18 cellular contexts compared by ENCODE assay signal in genomic region chr2:8462899-8463648, GRCh38.
"Had no signal": no experiment of that assay in that cellular context is flagged by ENCODE, and none has a peak within 500 bp of the region (broad histone marks: within the 10 kb centered on the region; RNA-seq: fewer than 3 reads in every experiment).

No MANE protein-coding gene starts in this region.

- H3K4me3 ChIP-seq: adrenal gland, dorsolateral prefrontal cortex, left lung, right lobe of liver had no signal

- DNase-seq: activated CD4-positive, alpha-beta T cell treated with anti-CD3 and anti-CD28 coated beads, Interleukin-2, amount 10 ng/mL, durations not matched to agents 24 days and 14 days; activated CD8-positive, alpha-beta T cell treated with anti-CD3 and anti-CD28 coated beads, Interleukin-2, amount 10 ng/mL, durations not matched to agents 7 days and 5 days; activated effector memory CD4-positive, alpha-beta T cell treated with anti-CD3 and anti-CD28 coated beads, Interleukin-2, amount 50 U/mL, for 16 hours; activated T-cell treated with anti-CD3 and anti-CD28 coated beads for 4 hours; dorsolateral prefrontal cortex; endodermal cell; left lung; SK-N-SH; stimulated activated CD4-positive, alpha-beta T cell treated with anti-CD3 and anti-CD28 coated beads, Interleukin-2, amount 100 ng/mL, for 24 hours; trophoblast cell had no signal

- H3K27ac ChIP-seq: adrenal gland, dorsolateral prefrontal cortex, left lung, right lobe of liver had no signal

- H3K4me2 ChIP-seq: SK-N-SH had no signal

- H3K9me3 Mint-ChIP-seq: activated naive CD4-positive, alpha-beta T cell treated with anti-CD3 and anti-CD28 coated beads, Interleukin-2, amount 50 U/mL, for 24 hours; endodermal cell; memory B cell had no signal

- H3K27ac Mint-ChIP-seq: activated CD4-positive, alpha-beta T cell treated with anti-CD3 and anti-CD28 coated beads, Interleukin-2, amount 10 ng/mL, durations not matched to agents 24 days and 14 days; activated naive CD4-positive, alpha-beta T cell treated with anti-CD3 and anti-CD28 coated beads, Interleukin-2, amount 50 U/mL, for 24 hours; endodermal cell; memory B cell; progenitor cell of endocrine pancreas; stimulated activated memory B cell treated with anti-CD40 and anti-IgM and Interleukin-4, amounts not matched to agents 10 μg/mL and 1 μg/mL and 100 μg/mL, for 72 hours; WTC11 had no signal

- H3K36me3 ChIP-seq: adrenal gland, left lung, right lobe of liver had no signal

- H3K4me3 Mint-ChIP-seq: activated CD4-positive, alpha-beta T cell treated with anti-CD3 and anti-CD28 coated beads, Interleukin-2, amount 10 ng/mL, durations not matched to agents 24 days and 14 days; activated CD8-positive, alpha-beta T cell treated with anti-CD3 and anti-CD28 coated beads, Interleukin-2, amount 10 ng/mL, durations not matched to agents 7 days and 5 days; activated naive CD4-positive, alpha-beta T cell treated with anti-CD3 and anti-CD28 coated beads, Interleukin-2, amount 50 U/mL, for 24 hours; endodermal cell; memory B cell; nephron; stimulated activated memory B cell treated with anti-CD40 and anti-IgM and Interleukin-4, amounts not matched to agents 10 μg/mL and 1 μg/mL and 100 μg/mL, for 72 hours; WTC11 had no signal

- ATAC-seq: activated CD8-positive, alpha-beta T cell treated with anti-CD3 and anti-CD28 coated beads, Interleukin-2, amount 10 ng/mL, durations not matched to agents 7 days and 5 days; left lung; stimulated activated memory B cell treated with anti-CD40 and anti-IgM and Interleukin-4, amounts not matched to agents 10 μg/mL and 1 μg/mL and 100 μg/mL, for 72 hours; WTC11 had no signal

- H3K9ac ChIP-seq: SK-N-SH had no signal

- H3K36me3 Mint-ChIP-seq: activated naive CD4-positive, alpha-beta T cell treated with anti-CD3 and anti-CD28 coated beads, Interleukin-2, amount 50 U/mL, for 24 hours; memory B cell; stimulated activated memory B cell treated with anti-CD40 and anti-IgM and Interleukin-4, amounts not matched to agents 10 μg/mL and 1 μg/mL and 100 μg/mL, for 72 hours; WTC11 had no signal

- H3K27me3 Mint-ChIP-seq: activated naive CD4-positive, alpha-beta T cell treated with anti-CD3 and anti-CD28 coated beads, Interleukin-2, amount 50 U/mL, for 24 hours had no signal

- H3K9me3 ChIP-seq: adrenal gland, left lung, right lobe of liver, SK-N-SH had no signal

- H3K4me1 Mint-ChIP-seq: stimulated activated memory B cell treated with anti-CD40 and anti-IgM and Interleukin-4, amounts not matched to agents 10 μg/mL and 1 μg/mL and 100 μg/mL, for 72 hours had no signal

- H3K4me1 ChIP-seq: adrenal gland had no signal

- H3K27me3 ChIP-seq: adrenal gland, right lobe of liver had no signal
